Comparison of ENCODE assay signal across 18 cellular contexts in genomic region chr15:39149636-39150035, GRCh38.
DNase-seq lines count a peak whose midpoint lies in the region; ATAC-seq, FAIRE-seq and TF ChIP-seq lines count a peak whose summit lies in the region.
"Had no signal": no experiment of that assay in that cellular context is flagged by ENCODE, and none has a peak within 500 bp of the region (broad histone marks: within the 10 kb centered on the region; RNA-seq: fewer than 3 reads in every experiment).

No MANE protein-coding gene starts in this region.

- no peak overlapping the region for H4K91ac ChIP-seq in H9 (ENCODE audit: insufficient read length, low read depth, low read length)

- no peak overlapping the region for H3K4ac ChIP-seq in H9 (ENCODE audit: low read depth, low read length)

- DNase-seq in DMS 273 (lab: John Stamatoyannopoulos, UW; ENCODE audit: unreplicated experiment): peak; percentile 69
- peak; percentile 89 for DNase-seq in LHCN-M2 (ENCODE audit: low read depth)
- peak; percentile 17 for DNase-seq in cerebellar cortex (ENCODE audit: low spot score)
- DNase-seq in neural progenitor cell (ENCODE audit: low spot score): no peak
- no peak for DNase-seq in aorta
- DNase-seq in HepG2 (ENCODE audit: low spot score): no peak
- DNase-seq in H9: no peak
- DNase-seq in ACHN: no peak
- DNase-seq: EL, MM.1S, NCI-H1105 treated with DMSO at 0.1 percent for 48 hours, NCI-H2081, NCI-H446 treated with DMSO at 0.1 percent for 48 hours, SIG-M5, T-cell had no signal

- H3K27me3 Mint-ChIP-seq in neural progenitor cell (ENCODE audit: insufficient read depth, low read depth) (no peaks in the 10 kb centered on the region), H9 (ENCODE audit: low read depth) (no peaks in the 10 kb centered on the region)

- H3K27ac Mint-ChIP-seq in neural progenitor cell (peak overlapping the region; percentile 55), H9 (no peak overlapping the region)
- H3K27ac Mint-ChIP-seq: T-cell had no signal

- no peak overlapping the region for H3K9ac ChIP-seq in neural progenitor cell
- H3K9ac ChIP-seq in HepG2 (ENCODE audit: insufficient read depth, low read depth, low read length): no peak overlapping the region
- no peak overlapping the region for H3K9ac ChIP-seq in H9 (ENCODE audit: extremely low read depth, insufficient read length, low read length)

- H3K18ac ChIP-seq in H9 (ENCODE audit: insufficient read length, low read depth, low read length): no peak overlapping the region

- H3K9me3 Mint-ChIP-seq in neural progenitor cell (no peaks in the 10 kb centered on the region), H9 (no peaks in the 10 kb centered on the region)
- H3K9me3 Mint-ChIP-seq: T-cell had no signal

- no peak overlapping the region for H3K4me3 ChIP-seq in neural progenitor cell
- H3K4me3 ChIP-seq in aorta (ENCODE audit: low read length in 2 of 2): no peak overlapping the region
- no peak overlapping the region for H3K4me3 ChIP-seq in HepG2 (replicated peaks in 1 of 3; ENCODE audit: insufficient read depth in 1 of 3, low read depth in 2 of 3, low read length in 3 of 3)

- no peak overlapping the region for H4K5ac ChIP-seq in H9 (ENCODE audit: insufficient read length, low read depth, low read length)

- H3K36me3 Mint-ChIP-seq in neural progenitor cell (no peaks in the 10 kb centered on the region), H9 (ENCODE audit: insufficient read depth in 1 of 3, low read depth in 3 of 3) (no peaks in the 10 kb centered on the region)
- H3K36me3 Mint-ChIP-seq: T-cell had no signal

- in situ Hi-C loops in HepG2 (cut with HindIII; ENCODE audit: extremely low pct_ligation_motif_present, low pct_unique_long_range_greater_than_20kb): no loop called here
- in situ Hi-C loops in ACHN (cut with HindIII; ENCODE audit: low pct_ligation_motif_present, low pct_unique_long_range_greater_than_20kb, low sequenced_read_pairs): no loop called here

- no peaks in the 10 kb centered on the region for H3K9me3 ChIP-seq in neural progenitor cell (ENCODE audit: low read depth)
- H3K9me3 ChIP-seq in aorta (ENCODE audit: control insufficient read depth, low read length): no peaks in the 10 kb centered on the region
- no peaks in the 10 kb centered on the region for H3K9me3 ChIP-seq in HepG2 (ENCODE audit: low read length)
- H3K9me3 ChIP-seq in H9 (ENCODE audit: control insufficient read depth, low read depth, low read length): no peaks in the 10 kb centered on the region

- H3K4me1 Mint-ChIP-seq in neural progenitor cell (peaks cover 29% of the 10 kb centered on the region), H9 (peaks cover 8 to 11% of the 10 kb centered on the region in 2 experiments)
- H3K4me1 Mint-ChIP-seq: T-cell had no signal

- H3K14ac ChIP-seq in H9 (ENCODE audit: insufficient read depth, low read length): no peak overlapping the region

- no peak for TF ChIP-seq RAD21 in HepG2 (CRISPR knock-in tag; IDR thresholded peaks at IDR 0.05)

- ATAC-seq in aorta (ENCODE audit: low FRiP score) (no peak), HepG2 (no peak)
- ATAC-seq: Panc1, T-cell had no signal

- H3K4me2 ChIP-seq in neural progenitor cell (no peak overlapping the region), HepG2 (ENCODE audit: low read depth, low read length) (no peak overlapping the region), H9 (ENCODE audit: insufficient read depth, insufficient read length, low read length) (no peak overlapping the region)

- H2AFZ ChIP-seq in neural progenitor cell (replicated peaks) (no peak overlapping the region), HepG2 (ENCODE audit: low read length) (no peak overlapping the region), H9 (ENCODE audit: low read length) (no peak overlapping the region)

- H3K23me2 ChIP-seq in H9 (ENCODE audit: insufficient read length, low read depth, low read length, poor library complexity, severe bottlenecking): no peaks in the 10 kb centered on the region

- 86 to 90% methylated on average over 1 of the region's 1 CpG for WGBS in aorta, 2 donors
- WGBS in HepG2 (ENCODE audit: low lambda C conversion rate): 47% methylated on average over 1 of the region's 1 CpG
- no CpG with 5 or more reads among the region's 1 CpG for WGBS in H9 (ENCODE audit: extremely low coverage, insufficient read length, low lambda C conversion rate)

- no peak for TF ChIP-seq POLR2A in HepG2 (IDR thresholded peaks at IDR 0.05; ENCODE audit: insufficient read depth in 1 of 2, low read depth in 2 of 2, low read length in 2 of 2)

- H3K27me3 ChIP-seq in neural progenitor cell (no peaks in the 10 kb centered on the region), aorta (ENCODE audit: control insufficient read depth in 1 of 2, insufficient read depth in 2 of 2, low read length in 1 of 2) (no peaks in the 10 kb centered on the region), HepG2 (ENCODE audit: control insufficient read depth in 1 of 2, insufficient read depth in 2 of 2, low read length in 2 of 2) (no peaks in the 10 kb centered on the region), H9 (ENCODE audit: insufficient read depth, low read length) (no peaks in the 10 kb centered on the region)

- BruUV-seq in HepG2 (replicated peaks; lab: Mats Ljungman, UMichigan): no TSS peak

- no peaks in the 10 kb centered on the region for H3K79me2 ChIP-seq in neural progenitor cell (ENCODE audit: low read depth)
- no peaks in the 10 kb centered on the region for H3K79me2 ChIP-seq in HepG2 (ENCODE audit: insufficient read depth, low read length)
- no peaks in the 10 kb centered on the region for H3K79me2 ChIP-seq in H9 (ENCODE audit: insufficient read depth, low read length)

- no peak overlapping the region for H2BK120ac ChIP-seq in H9 (ENCODE audit: low read depth, low read length, poor library complexity, severe bottlenecking)

- H3K27ac ChIP-seq in neural progenitor cell (no peak overlapping the region), aorta (ENCODE audit: low read depth in 1 of 2, low read length in 2 of 2) (no peak overlapping the region), HepG2 (ENCODE audit: extremely low read length, insufficient read depth, low read length) (no peak overlapping the region), H9 (ENCODE audit: insufficient read length, low read depth, low read length) (no peak overlapping the region)
- H3K27ac ChIP-seq: C4-2B had no signal

- H2BK15ac ChIP-seq in H9 (ENCODE audit: low read depth, low read length): no peak overlapping the region

- H2BK5ac ChIP-seq in H9 (ENCODE audit: insufficient read length, low read length): no peak overlapping the region

- H4K20me1 ChIP-seq in neural progenitor cell (ENCODE audit: low read depth) (no peaks in the 10 kb centered on the region), HepG2 (ENCODE audit: insufficient read depth, low read length) (no peaks in the 10 kb centered on the region), H9 (ENCODE audit: control insufficient read depth, insufficient read depth, insufficient read length) (no peaks in the 10 kb centered on the region)

- no peak for FAIRE-seq in HepG2 (lab: Jason Lieb, UNC)
- FAIRE-seq: GM19239 had no signal

- POLR2A ChIA-PET in HepG2 (lab: Yijun Ruan, JAX): no interaction called here

- H3K79me1 ChIP-seq in H9 (ENCODE audit: insufficient read depth, low read depth, low read length, poor library complexity, severe bottlenecking): no peaks in the 10 kb centered on the region

- CTCF ChIA-PET in HepG2 (lab: Yijun Ruan, JAX; ENCODE audit: low intra/inter-chr PET ratio, low total read pairs): no interaction called here

- no peak overlapping the region for H4K8ac ChIP-seq in H9 (replicated peaks; ENCODE audit: insufficient read length, low read depth, low read length)

- no peaks in the 10 kb centered on the region for H3K36me3 ChIP-seq in neural progenitor cell
- no peaks in the 10 kb centered on the region for H3K36me3 ChIP-seq in aorta (ENCODE audit: control insufficient read depth in 1 of 2, insufficient read depth in 2 of 2, low read length in 1 of 2)
- H3K36me3 ChIP-seq in HepG2 (replicated peaks in 1 of 2; ENCODE audit: control insufficient read depth in 1 of 2, insufficient read depth in 2 of 2, low read length in 2 of 2): no peaks in the 10 kb centered on the region

- no peak for TF ChIP-seq CTCF in neural progenitor cell (IDR thresholded peaks at IDR 0.05)
- TF ChIP-seq CTCF in HepG2 (CRISPR knock-in tag; IDR thresholded peaks at IDR 0.05): no peak
- TF ChIP-seq CTCF in H9 (conservative IDR thresholded peaks at IDR 0.05): no peak

- no peak overlapping the region for H2AK5ac ChIP-seq in H9 (ENCODE audit: insufficient read length, low read length)

- H3K56ac ChIP-seq in H9 (ENCODE audit: insufficient read length, low read depth, low read length): no peak overlapping the region

- no peak for TF ChIP-seq EP300 in HepG2 (IDR thresholded peaks at IDR 0.05; ENCODE audit: low read depth in 2 of 2, low read length in 2 of 2)
- TF ChIP-seq EP300 in HepG2 (CRISPR knock-in tag; IDR thresholded peaks at IDR 0.05; ENCODE audit: borderline replicate concordance): no peak

- H3K4me3 Mint-ChIP-seq in neural progenitor cell: no peak overlapping the region
- no peak overlapping the region for H3K4me3 Mint-ChIP-seq in H9
- H3K4me3 Mint-ChIP-seq: T-cell had no signal

- no peaks in the 10 kb centered on the region for H3K4me1 ChIP-seq in neural progenitor cell
- H3K4me1 ChIP-seq in aorta (ENCODE audit: control insufficient read depth in 1 of 2, insufficient read depth in 2 of 2, low read length in 2 of 2): no peaks in the 10 kb centered on the region
- H3K4me1 ChIP-seq in HepG2 (ENCODE audit: insufficient read depth, low read length): peaks cover 22% of the 10 kb centered on the region
- no peaks in the 10 kb centered on the region for H3K4me1 ChIP-seq in H9 (ENCODE audit: insufficient read depth, low read length)

- H3K23ac ChIP-seq in H9 (ENCODE audit: insufficient read length, low read depth, low read length): no peak overlapping the region

- H2BK12ac ChIP-seq in H9 (ENCODE audit: insufficient read length, low read depth, low read length): no peak overlapping the region

- intact Hi-C loops in aorta (cut with DNase I): no loop called here
- intact Hi-C loops in HepG2 (cut with micrococcal nuclease; ENCODE audit: unreplicated experiment): no loop called here

- H3F3A ChIP-seq in neural progenitor cell (ENCODE audit: low read depth): no peaks in the 10 kb centered on the region

- no peak overlapping the region for H2BK20ac ChIP-seq in H9 (ENCODE audit: low read depth, low read length, poor library complexity, severe bottlenecking)

- no peak overlapping the region for H3T11ph ChIP-seq in H9 (ENCODE audit: low read length)

TF ChIP-seq in HepG2, 621 proteins besides CTCF, POLR2A, EP300 and RAD21 (continues in another document):
- TF ChIP-seq SMARCC2 (IDR thresholded peaks at IDR 0.05) (no peak), MAF1 (CRISPR knock-in tag; IDR thresholded peaks at IDR 0.05; ENCODE audit: borderline replicate concordance) (no peak), MYPOP (CRISPR knock-in tag; IDR thresholded peaks at IDR 0.05) (no peak)

Comparison
In these comparisons a context has a peak if more than half of its experiments do, and no peak if none do; other contexts are left out.
1. DNase-seq: peak in DMS 273 (single experiment), LHCN-M2 (single experiment) and cerebellar cortex (single experiment); none in neural progenitor cell (single experiment), aorta (0 of 2), HepG2 (single experiment), H9 (single experiment) and ACHN (single experiment).